Comparison of ENCODE assay signal across 11 cellular contexts in the genomic region with DNA sequence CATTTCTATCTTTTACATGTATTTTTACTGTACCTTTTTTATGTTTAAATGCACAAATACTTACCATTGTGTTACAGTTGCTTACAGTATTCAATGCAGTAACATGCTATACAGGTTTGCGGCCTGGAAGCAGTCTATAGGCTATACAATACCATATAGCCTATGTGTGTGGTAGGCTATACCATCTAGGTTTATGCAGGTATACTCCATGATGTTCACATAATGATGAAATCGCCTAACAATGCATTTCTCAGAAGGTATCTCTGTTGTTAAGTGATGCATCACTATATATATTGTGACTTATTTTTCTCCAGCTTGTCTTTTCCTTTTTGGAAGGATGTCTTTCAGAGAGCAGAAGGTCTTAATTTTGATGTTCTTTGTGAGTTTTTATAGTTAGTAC.
"Had no signal": no experiment of that assay in that cellular context is flagged by ENCODE, and none has a peak within 500 bp of the region (broad histone marks: within the 10 kb centered on the region; RNA-seq: fewer than 3 reads in every experiment).

No MANE protein-coding gene starts in this region.

- H2AFZ ChIP-seq: GM23248, GM23338 had no signal

- H3K9ac ChIP-seq: GM23248 had no signal

- FAIRE-seq: H1, H54 had no signal

- H3K4me3 ChIP-seq: GM23248, GM23338, HAP-1 had no signal

- DNase-seq: GM23248, GOT3, H7, H9, HCEC 1CT, HFFc6 had no signal

- H3K36me3 ChIP-seq: HAP-1 had no signal

- ATAC-seq: GM23338, HCT116 had no signal

- H3K27ac Mint-ChIP-seq: H9, HFFc6 had no signal

- H3K9me3 Mint-ChIP-seq: HFFc6 had no signal

- H3K4me3 Mint-ChIP-seq: GM23338, H9, HFFc6 had no signal

- H3K4me2 ChIP-seq: GM23338 had no signal

- H3K27ac ChIP-seq: GM23248 had no signal

- H3K9me3 ChIP-seq: HAP-1 had no signal
